In genomic region chrX:69538321-69538876, GRCh38 we compare ENCODE assay signal across 8 cellular contexts. TPM values are rescaled to one million over a fixed set of nuclear protein-coding genes. Genes with fewer than 3 reads are reported as not detected.
DNase-seq lines count a peak whose midpoint lies in the region; ATAC-seq and TF ChIP-seq lines count a peak whose summit lies in the region.

No MANE protein-coding gene starts in this region.

- H3K9me3 ChIP-seq in CD8-positive, alpha-beta memory T cell (ENCODE audit: low read length) = no peaks in the 10 kb centered on the region
- H3K9me3 ChIP-seq in mammary epithelial cell (replicated peaks; ENCODE audit: insufficient read depth, low read length) = no peaks in the 10 kb centered on the region

- no peaks in the 10 kb centered on the region for H3K36me3 ChIP-seq in CD8-positive, alpha-beta memory T cell (ENCODE audit: insufficient read depth, low read length)
- no peaks in the 10 kb centered on the region for H3K36me3 ChIP-seq in mammary epithelial cell (ENCODE audit: insufficient read depth, low read length)

- no peak overlapping the region for H3K27ac ChIP-seq in CD8-positive, alpha-beta memory T cell (ENCODE audit: low read depth, low read length)
- no peak overlapping the region for H3K27ac ChIP-seq in mammary epithelial cell (ENCODE audit: insufficient read depth, low read depth, low read length)

- no peaks in the 10 kb centered on the region for H3K9me3 Mint-ChIP-seq in CD8-positive, alpha-beta memory T cell
- no peaks in the 10 kb centered on the region for H3K9me3 Mint-ChIP-seq in activated B cell treated with CpG ODN at 0.5 μM for 24 hours

- CTCF ChIA-PET in CD8-positive, alpha-beta memory T cell (lab: Charles Lee) = interaction anchor here (0.6 to 0.7 kb wide), 2 partner anchors 493 to 558 kb away, joined by 3 read pairs; no protein-coding TSS in a partner anchor
- CTCF ChIA-PET in activated B cell treated with CpG ODN at 0.5 μM for 24 hours (lab: Charles Lee) = interaction anchor here (1.1 to 2.9 kb wide), 3 partner anchors 554 to 595 kb away, joined by 3 to 10 read pairs (median 3); partner anchors contain the start of gene IGBP1
- CTCF ChIA-PET in mammary epithelial cell (lab: Charles Lee; ENCODE audit: low non-redundant PET) = interaction anchor here (0.7 to 0.8 kb wide), 2 partner anchors 114 to 495 kb away, joined by 3 read pairs; no protein-coding TSS in a partner anchor

- no peak for TF ChIP-seq EP300 in Ishikawa (IDR thresholded peaks at IDR 0.05; ENCODE audit: borderline replicate concordance)

- peak; percentile 82 for TF ChIP-seq RAD21 in Ishikawa (IDR thresholded peaks at IDR 0.05; ENCODE audit: low read depth)

- peaks cover 4% of the 10 kb centered on the region for H3K4me1 ChIP-seq in CD8-positive, alpha-beta memory T cell (ENCODE audit: insufficient read depth, low read length)
- peaks cover 3% of the 10 kb centered on the region for H3K4me1 ChIP-seq in mammary epithelial cell (ENCODE audit: insufficient read depth, low read length)

- H3K4me3 ChIP-seq in CD8-positive, alpha-beta memory T cell (ENCODE audit: low read length) = no peak overlapping the region
- peak overlapping the region; percentile 28 to 54 (median 43) for H3K4me3 ChIP-seq in mammary epithelial cell (replicated peaks in 1 of 3; ENCODE audit: insufficient read depth in 1 of 3, low read depth in 2 of 3, low read length in 3 of 3)

- H3K36me3 Mint-ChIP-seq in CD8-positive, alpha-beta memory T cell = no peaks in the 10 kb centered on the region
- no peaks in the 10 kb centered on the region for H3K36me3 Mint-ChIP-seq in activated B cell treated with CpG ODN at 0.5 μM for 24 hours (ENCODE audit: low read depth)

- POLR2A ChIA-PET in CD8-positive, alpha-beta memory T cell (lab: Charles Lee) = no interaction called here
- POLR2A ChIA-PET in activated B cell treated with CpG ODN at 0.5 μM for 24 hours (lab: Charles Lee) = no interaction called here

- peak overlapping the region; percentile 85 for H2AFZ ChIP-seq in mammary epithelial cell (ENCODE audit: low read depth, low read length)

- DNase-seq in CD8-positive, alpha-beta memory T cell = peak; percentile 39 to 64 (median 50)
- DNase-seq in activated B cell treated with CpG ODN at 0.5 μM for 24 hours (peak; percentile 51), mammary epithelial cell (peak; percentile 14), islet precursor cell (peak; percentile 71), NCI-H1092 (lab: John Stamatoyannopoulos, UW) (no peak)
- peak; percentile 51 to 64 for DNase-seq in stimulated activated CD4-positive, alpha-beta T cell treated with anti-CD3 and anti-CD28 coated beads, Interleukin-15, amount 100 ng/mL, for 48 hours (ENCODE audit: low read depth in 2 of 2)

- H3K27me3 ChIP-seq in CD8-positive, alpha-beta memory T cell (ENCODE audit: insufficient read depth, low read length, poor library complexity, severe bottlenecking) = no peaks in the 10 kb centered on the region
- H3K27me3 ChIP-seq in mammary epithelial cell (ENCODE audit: insufficient read depth, low read length) = no peaks in the 10 kb centered on the region

- no peak overlapping the region for H3K9ac ChIP-seq in mammary epithelial cell (ENCODE audit: insufficient read depth, low read length)

- peak overlapping the region; percentile 92 for H3K4me2 ChIP-seq in mammary epithelial cell (ENCODE audit: insufficient read depth, low read depth, low read length)

- no peaks in the 10 kb centered on the region for H3K79me2 ChIP-seq in mammary epithelial cell (ENCODE audit: insufficient read depth, low read length)

- in situ Hi-C loops in mammary epithelial cell (cut with MboI; ENCODE audit: low sequenced_read_pairs in 2 of 2) = loop anchor here in 1 of 2 donors (25.0 kb wide), 1 partner anchor 549 kb away; no protein-coding TSS in a partner anchor

- intact Hi-C loops in activated B cell treated with CpG ODN at 0.5 μM for 24 hours (cut with micrococcal nuclease) = loop anchor here (1.0 to 5.0 kb wide), 4 partner anchors 80 to 1124 kb away; no protein-coding TSS in a partner anchor
- intact Hi-C loops in mammary epithelial cell (cut with micrococcal nuclease) = loop anchor here (1.0 to 5.0 kb wide), 3 partner anchors 80 to 559 kb away; no protein-coding TSS in a partner anchor

- ATAC-seq in GM21360 (IDR thresholded peaks at IDR 0.05; ENCODE audit: unreplicated experiment) (peak; percentile 76), activated B cell treated with CpG ODN at 0.5 μM for 24 hours (ENCODE audit: low read depth) (peak; percentile 78)

- no peak overlapping the region for H3K27ac Mint-ChIP-seq in CD8-positive, alpha-beta memory T cell
- H3K27ac Mint-ChIP-seq in activated B cell treated with CpG ODN at 0.5 μM for 24 hours = no peak overlapping the region

- WGBS in mammary epithelial cell (ENCODE audit: low coverage, missing lambda C conversion rate) = 26% methylated on average over 27 of the region's 45 CpGs

- H3K4me1 Mint-ChIP-seq in CD8-positive, alpha-beta memory T cell = peaks cover 7 to 16% (median 12%) of the 10 kb centered on the region in 3 donors
- peaks cover 21% of the 10 kb centered on the region for H3K4me1 Mint-ChIP-seq in activated B cell treated with CpG ODN at 0.5 μM for 24 hours

- dilution Hi-C loops in mammary epithelial cell (cut with HindIII; ENCODE audit: low sequenced_read_pairs) = no loop called here

- BruUV-seq in mammary epithelial cell (replicated peaks; lab: Mats Ljungman, UMichigan) = no TSS peak

- H3K4me3 Mint-ChIP-seq in CD8-positive, alpha-beta memory T cell = peak overlapping the region in 4 of 7 donors; percentile 6 to 52 (median 28)
- H3K4me3 Mint-ChIP-seq in activated B cell treated with CpG ODN at 0.5 μM for 24 hours = peak overlapping the region; percentile 58

- H3K27me3 Mint-ChIP-seq in CD8-positive, alpha-beta memory T cell = peaks cover 16% of the 10 kb centered on the region in 2 donors
- no peaks in the 10 kb centered on the region for H3K27me3 Mint-ChIP-seq in activated B cell treated with CpG ODN at 0.5 μM for 24 hours

- no peaks in the 10 kb centered on the region for H4K20me1 ChIP-seq in mammary epithelial cell (ENCODE audit: insufficient read depth, low read length)

- TF ChIP-seq CTCF in activated B cell treated with CpG ODN at 0.5 μM for 24 hours (IDR thresholded peaks at IDR 0.05) = no peak
- TF ChIP-seq CTCF in mammary epithelial cell (conservative IDR thresholded peaks at IDR 0.05 in 1 of 2, IDR thresholded peaks at IDR 0.05 in 1 of 2; ENCODE audit: extremely low read depth in 1 of 2, insufficient read depth in 1 of 2, low read depth in 1 of 2, low read length in 2 of 2) = peak; percentile 54 to 76

TF ChIP-seq in Ishikawa, 13 proteins besides CTCF, POLR2A, EP300 and RAD21:
- 0 out of 2 replicates have a peak, but pooled peaks have one; percentile 32 for TF ChIP-seq ZBTB7A (IDR thresholded peaks at IDR 0.05; ENCODE audit: low read depth)
- no peak for TF ChIP-seq TAF1 (IDR thresholded peaks at IDR 0.05; ENCODE audit: low read depth)
- no peak for TF ChIP-seq TEAD4 (IDR thresholded peaks at IDR 0.05)
- no peak for TF ChIP-seq EGR1 (IDR thresholded peaks at IDR 0.05)
- no peak for TF ChIP-seq TCF12 (IDR thresholded peaks at IDR 0.05; ENCODE audit: low read depth)
- no peak for TF ChIP-seq YY1 (IDR thresholded peaks at IDR 0.05; ENCODE audit: low read depth)
- TF ChIP-seq, protein P1, sequence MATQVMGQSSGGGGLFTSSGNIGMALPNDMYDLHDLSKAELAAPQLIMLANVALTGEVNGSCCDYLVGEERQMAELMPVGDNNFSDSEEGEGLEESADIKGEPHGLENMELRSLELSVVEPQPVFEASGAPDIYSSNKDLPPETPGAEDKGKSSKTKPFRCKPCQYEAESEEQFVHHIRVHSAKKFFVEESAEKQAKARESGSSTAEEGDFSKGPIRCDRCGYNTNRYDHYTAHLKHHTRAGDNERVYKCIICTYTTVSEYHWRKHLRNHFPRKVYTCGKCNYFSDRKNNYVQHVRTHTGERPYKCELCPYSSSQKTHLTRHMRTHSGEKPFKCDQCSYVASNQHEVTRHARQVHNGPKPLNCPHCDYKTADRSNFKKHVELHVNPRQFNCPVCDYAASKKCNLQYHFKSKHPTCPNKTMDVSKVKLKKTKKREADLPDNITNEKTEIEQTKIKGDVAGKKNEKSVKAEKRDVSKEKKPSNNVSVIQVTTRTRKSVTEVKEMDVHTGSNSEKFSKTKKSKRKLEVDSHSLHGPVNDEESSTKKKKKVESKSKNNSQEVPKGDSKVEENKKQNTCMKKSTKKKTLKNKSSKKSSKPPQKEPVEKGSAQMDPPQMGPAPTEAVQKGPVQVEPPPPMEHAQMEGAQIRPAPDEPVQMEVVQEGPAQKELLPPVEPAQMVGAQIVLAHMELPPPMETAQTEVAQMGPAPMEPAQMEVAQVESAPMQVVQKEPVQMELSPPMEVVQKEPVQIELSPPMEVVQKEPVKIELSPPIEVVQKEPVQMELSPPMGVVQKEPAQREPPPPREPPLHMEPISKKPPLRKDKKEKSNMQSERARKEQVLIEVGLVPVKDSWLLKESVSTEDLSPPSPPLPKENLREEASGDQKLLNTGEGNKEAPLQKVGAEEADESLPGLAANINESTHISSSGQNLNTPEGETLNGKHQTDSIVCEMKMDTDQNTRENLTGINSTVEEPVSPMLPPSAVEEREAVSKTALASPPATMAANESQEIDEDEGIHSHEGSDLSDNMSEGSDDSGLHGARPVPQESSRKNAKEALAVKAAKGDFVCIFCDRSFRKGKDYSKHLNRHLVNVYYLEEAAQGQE (IDR thresholded peaks at IDR 0.05; ENCODE audit: low read depth) = no peak
TF ChIP-seq in Ishikawa: peak in this region for 1.

RNA-seq across cellular contexts. Expression of gene NALF2, which starts 34.3 kb away (rescaled TPM):
- under 1 TPM; 0.42 to 0.46 TPM for total RNA-seq in CD8-positive, alpha-beta memory T cell
- not detected for polyA plus RNA-seq in CD8-positive, alpha-beta memory T cell
- 0.04 TPM in 1 of 2 replicates, not detected in the other for total RNA-seq in activated B cell treated with CpG ODN at 0.5 μM for 24 hours
- total RNA-seq in mammary epithelial cell = under 1 TPM; 0.31 to 0.33 TPM
- polyA plus RNA-seq in mammary epithelial cell = 0.05 TPM
- polyA minus RNA-seq in mammary epithelial cell = 0.16 TPM
